Comparison of ENCODE assay signal across 9 cellular contexts in the genomic region with DNA sequence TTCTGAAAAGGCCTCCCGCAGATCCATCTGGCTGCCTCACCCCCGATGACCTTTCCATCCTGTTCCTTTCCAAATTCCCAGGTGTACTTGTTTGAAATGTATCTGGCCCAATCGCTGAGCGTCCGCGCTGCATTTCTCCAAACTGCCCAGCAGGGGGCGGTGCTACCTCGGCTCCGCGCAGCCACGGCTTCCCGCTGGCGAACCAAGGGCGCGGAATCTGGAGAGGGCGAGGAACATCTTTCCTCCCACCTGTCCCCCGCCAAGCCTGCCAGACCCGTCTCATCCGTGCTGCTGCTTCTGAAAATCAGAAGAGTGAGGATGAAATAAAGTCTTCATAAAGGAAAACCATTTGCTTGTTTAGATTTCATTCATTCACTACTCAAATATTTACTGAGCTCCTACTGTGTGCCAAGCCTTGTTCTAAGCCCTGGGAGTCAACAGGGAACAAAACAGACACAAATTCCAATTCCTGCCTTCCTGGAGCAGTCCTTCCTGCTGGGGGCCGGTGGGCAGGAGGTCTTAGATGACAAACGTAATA. TPM values are rescaled to one million over a fixed set of nuclear protein-coding genes. Genes with fewer than 3 reads are reported as not detected.
A peak's percentile ranks its signal among the peaks of the same experiment; 100 is the strongest.
DNase-seq lines count a peak whose midpoint lies in the region; ATAC-seq and TF ChIP-seq lines count a peak whose summit lies in the region.
"Had no signal": no experiment of that assay in that cellular context is flagged by ENCODE, and none has a peak within 500 bp of the region (broad histone marks: within the 10 kb centered on the region; RNA-seq: fewer than 3 reads in every experiment).

No MANE protein-coding gene starts in this region.

- H3K9me3 ChIP-seq in RWPE2 (ENCODE audit: severe bottlenecking) (no peaks in the 10 kb centered on the region), heart left ventricle (no peaks in the 10 kb centered on the region)

- H3K4me3 ChIP-seq in RWPE2 (ENCODE audit: severe bottlenecking) (no peak overlapping the region), heart left ventricle (peak overlapping the region in 7 of 12 donors; percentile 7 to 37 (median 27))

- peak overlapping the region; percentile 89 for H3K27ac ChIP-seq in RWPE2 (ENCODE audit: poor library complexity, severe bottlenecking)
- peak overlapping the region in 3 of 12 donors; percentile 19 to 71 (median 47) for H3K27ac ChIP-seq in heart left ventricle

- intact Hi-C loops in heart left ventricle (cut with DNase I), result loop anchor here (2.0 to 10.0 kb wide), 8 partner anchors 55 to 376 kb away; no protein-coding TSS in a partner anchor

- H3K27me3 ChIP-seq in RWPE2 (ENCODE audit: insufficient read depth, poor library complexity, severe bottlenecking), result no peaks in the 10 kb centered on the region
- H3K27me3 ChIP-seq in heart left ventricle, result peaks cover 0 to 15% (median 4%) of the 10 kb centered on the region in 9 donors

- DNase-seq in COLO829 (ENCODE audit: low spot score), result peak; percentile 45
- DNase-seq in HuH-7.5 (ENCODE audit: low spot score), result peak; percentile 59
- DNase-seq in RWPE2 (ENCODE audit: low spot score), result no peak
- DNase-seq in activated naive CD4-positive, alpha-beta T cell treated with anti-CD3 and anti-CD28 coated beads, Interleukin-2, amount 50 U/mL, for 16 hours, result peak; percentile 56
- peak in 4 of 5 donors; percentile 50 to 82 (median 63) for DNase-seq in heart left ventricle
- DNase-seq in retina, result peak; percentile 90
- DNase-seq in NCI-H1105 (lab: John Stamatoyannopoulos, UW), result no peak

- peak; percentile 97 for TF ChIP-seq CTCF in RWPE2 (IDR thresholded peaks at IDR 0.05; ENCODE audit: poor library complexity, severe bottlenecking)
- TF ChIP-seq CTCF in heart left ventricle (IDR thresholded peaks at IDR 0.05), result peak; percentile 87 to 98 (median 94)

- TF ChIP-seq POLR2A in heart left ventricle (IDR thresholded peaks at IDR 0.05), result no peak

- H3K4me1 ChIP-seq in RWPE2 (ENCODE audit: insufficient read depth, poor library complexity, severe bottlenecking), result peaks cover 25% of the 10 kb centered on the region
- peaks cover 0 to 15% (median 5%) of the 10 kb centered on the region in 12 donors for H3K4me1 ChIP-seq in heart left ventricle

- H3K36me3 ChIP-seq in RWPE2 (ENCODE audit: low read depth) (no peaks in the 10 kb centered on the region), heart left ventricle (no peaks in the 10 kb centered on the region)

- WGBS in heart left ventricle, 4 donors, result 4 to 5% (median 5%) methylated on average over 11 to 21 of the region's 21 CpGs

- ATAC-seq in RWPE2 (ENCODE audit: low read depth), result peak; percentile 24; the same call in 1 of the 3 replicates
- ATAC-seq in heart left ventricle, result peak in 3 of 4 donors; percentile 49 to 54 (median 54)
- ATAC-seq in HG02588 (IDR thresholded peaks at IDR 0.05; ENCODE audit: unreplicated experiment), result no peak

RNA-seq across cellular contexts. Expression of a gene that starts 16.8 kb away (rescaled TPM):
- total RNA-seq in heart left ventricle, result over 10,000 TPM in 8 of 9 donors, 1,000 to 10,000 TPM in 1; 9,599 to 55,783 (median 27,750) TPM
- polyA plus RNA-seq in heart left ventricle, result over 10,000 TPM; 13,945 to 25,284 TPM
- total RNA-seq: T-helper 2 cell treated with Interferon-gamma antibody and Interleukin-4, amounts not matched to agents 100 ng/mL and 5 ng/mL, for 36 hours had no signal

Comparison
In these comparisons a context has a peak if more than half of its experiments do, and no peak if none do; other contexts are left out.
1. DNase-seq: peak in COLO829 (single experiment), HuH-7.5 (single experiment), activated naive CD4-positive, alpha-beta T cell treated with anti-CD3 and anti-CD28 coated beads, Interleukin-2, amount 50 U/mL, for 16 hours (single experiment), heart left ventricle (4 of 5) and retina (single experiment); none in RWPE2 (single experiment) and NCI-H1105 (single experiment).